8 cellular contexts compared by ENCODE assay signal in genomic region chr17:50149425-50150353, GRCh38. TPM values are rescaled to one million over a fixed set of nuclear protein-coding genes. Genes with fewer than 3 reads are reported as not detected.
DNase-seq lines count a peak whose midpoint lies in the region; ATAC-seq, FAIRE-seq and TF ChIP-seq lines count a peak whose summit lies in the region.

No MANE protein-coding gene starts in this region.

- no peaks in the 10 kb centered on the region for H3K9me2 ChIP-seq in OCI-LY1 (ENCODE audit: low read depth, low read length)

- H3K9ac ChIP-seq in OCI-LY1 (ENCODE audit: low read length) = peak overlapping the region; percentile 93

- DNase-seq in SHP77 (lab: John Stamatoyannopoulos, UW) (peak; percentile 43 to 62), SHP77 treated with DMSO at 0.1 percent for 48 hours (lab: John Stamatoyannopoulos, UW) (no peak), activated gamma-delta T cell treated with Interleukin-2 at 50 U/mL for 16 hours (peak; percentile 48), glutamatergic neuron (peak; percentile 63), osteocyte (ENCODE audit: extremely low spot score, unreplicated experiment) (no peak), D721Med (ENCODE audit: insufficient read length, low spot score) (no peak)

- TF ChIP-seq CTCF in OCI-LY1 (IDR thresholded peaks at IDR 0.05; ENCODE audit: low read length) (no peak), glutamatergic neuron (IDR thresholded peaks at IDR 0.05; ENCODE audit: partially characterized antibody, unreplicated experiment) (no peak), osteocyte (IDR thresholded peaks at IDR 0.05) (no peak), D721Med (IDR thresholded peaks at IDR 0.05; ENCODE audit: insufficient read depth, missing control alignments) (no peak)

- H3K27ac Mint-ChIP-seq in glutamatergic neuron (ENCODE audit: unreplicated experiment) (no peak overlapping the region), osteocyte (ENCODE audit: unreplicated experiment) (peak overlapping the region; percentile 66)

- H3K4me2 ChIP-seq in OCI-LY1 (ENCODE audit: low read length) = peak overlapping the region; percentile 69

- H3K9me3 ChIP-seq in OCI-LY1 (ENCODE audit: low read length) = no peaks in the 10 kb centered on the region

- FAIRE-seq in D721Med (lab: Jason Lieb, UNC) = no peak

- peaks cover 10% of the 10 kb centered on the region for H3K36me3 ChIP-seq in OCI-LY1 (ENCODE audit: insufficient read depth, low read length)

- no peak overlapping the region for H2AFZ ChIP-seq in OCI-LY1 (ENCODE audit: low read length)

- H3K79me2 ChIP-seq in OCI-LY1 (ENCODE audit: insufficient read depth, low read length) = no peaks in the 10 kb centered on the region

- no peaks in the 10 kb centered on the region for H4K20me1 ChIP-seq in OCI-LY1 (ENCODE audit: insufficient read depth, low read length)

- no peaks in the 10 kb centered on the region for H3F3A ChIP-seq in OCI-LY1 (ENCODE audit: insufficient read depth, low read length)

- H3K36me3 Mint-ChIP-seq in glutamatergic neuron (ENCODE audit: unreplicated experiment) (no peaks in the 10 kb centered on the region), osteocyte (ENCODE audit: unreplicated experiment) (peaks cover 11% of the 10 kb centered on the region)

- H3K4me3 Mint-ChIP-seq in glutamatergic neuron (ENCODE audit: unreplicated experiment) (peak overlapping the region; percentile 95), osteocyte (ENCODE audit: unreplicated experiment) (peak overlapping the region; percentile 86)

- peaks cover 35% of the 10 kb centered on the region for H3K4me1 ChIP-seq in OCI-LY1 (ENCODE audit: insufficient read depth, low read length, severe bottlenecking)

- H3K4me1 Mint-ChIP-seq in glutamatergic neuron (ENCODE audit: low read depth, unreplicated experiment) = peaks cover 20% of the 10 kb centered on the region
- H3K4me1 Mint-ChIP-seq in osteocyte (ENCODE audit: unreplicated experiment) = peaks cover 37% of the 10 kb centered on the region

- H3K4me3 ChIP-seq in OCI-LY1 (ENCODE audit: low read depth, low read length, poor library complexity, severe bottlenecking) = peak overlapping the region; percentile 80

- no peaks in the 10 kb centered on the region for H3K27me3 ChIP-seq in OCI-LY1 (ENCODE audit: insufficient read depth, low read length)

- peaks cover 8% of the 10 kb centered on the region for H3K27me3 Mint-ChIP-seq in glutamatergic neuron (ENCODE audit: unreplicated experiment)
- no peaks in the 10 kb centered on the region for H3K27me3 Mint-ChIP-seq in osteocyte (ENCODE audit: unreplicated experiment)

- peak overlapping the region; percentile 70 for H3K27ac ChIP-seq in OCI-LY1 (ENCODE audit: low read depth, low read length, poor library complexity, severe bottlenecking)

- no peak for ATAC-seq in GM19395 (IDR thresholded peaks at IDR 0.05; ENCODE audit: unreplicated experiment)

- H3K9me3 Mint-ChIP-seq in glutamatergic neuron (ENCODE audit: unreplicated experiment) (peaks cover 9% of the 10 kb centered on the region), osteocyte (ENCODE audit: unreplicated experiment) (no peaks in the 10 kb centered on the region)

RNA-seq across cellular contexts. Expression of gene PPP1R9B, which starts 0.8 kb away (rescaled TPM):
- total RNA-seq in glutamatergic neuron (ENCODE audit: unreplicated experiment) (74.0 TPM), osteocyte (175 and 176 TPM in 2 replicates)

RNA-seq across cellular contexts. Expression of gene SGCA, which starts 16.1 kb away (rescaled TPM):
- total RNA-seq in glutamatergic neuron (ENCODE audit: unreplicated experiment) (1.3 TPM), osteocyte (12.0 and 13.0 TPM in 2 replicates)

RNA-seq across cellular contexts. Expression of gene SAMD14, which starts 19.7 kb away (rescaled TPM):
- total RNA-seq in glutamatergic neuron (ENCODE audit: unreplicated experiment) (95.0 TPM), osteocyte (36.1 and 36.8 TPM in 2 replicates)

RNA-seq across cellular contexts. Expression of gene COL1A1, which starts 51.7 kb away (rescaled TPM):
- total RNA-seq in glutamatergic neuron (ENCODE audit: unreplicated experiment) = 10.1 TPM
- 25,918 and 28,023 TPM in 2 replicates for total RNA-seq in osteocyte

RNA-seq across cellular contexts. Expression of gene PDK2, which starts 54.5 kb away (rescaled TPM):
- total RNA-seq in glutamatergic neuron (ENCODE audit: unreplicated experiment) (36.9 TPM), osteocyte (66.2 and 67.0 TPM in 2 replicates)

Comparison
In these comparisons a context has a peak if more than half of its experiments do, and no peak if none do; other contexts are left out.
1. DNase-seq: peak in SHP77 (2 of 2), activated gamma-delta T cell treated with Interleukin-2 at 50 U/mL for 16 hours (single experiment) and glutamatergic neuron (single experiment); none in SHP77 treated with DMSO at 0.1 percent for 48 hours (single experiment), osteocyte (single experiment) and D721Med (single experiment).